17 cellular contexts compared by ENCODE assay signal in the genomic region with DNA sequence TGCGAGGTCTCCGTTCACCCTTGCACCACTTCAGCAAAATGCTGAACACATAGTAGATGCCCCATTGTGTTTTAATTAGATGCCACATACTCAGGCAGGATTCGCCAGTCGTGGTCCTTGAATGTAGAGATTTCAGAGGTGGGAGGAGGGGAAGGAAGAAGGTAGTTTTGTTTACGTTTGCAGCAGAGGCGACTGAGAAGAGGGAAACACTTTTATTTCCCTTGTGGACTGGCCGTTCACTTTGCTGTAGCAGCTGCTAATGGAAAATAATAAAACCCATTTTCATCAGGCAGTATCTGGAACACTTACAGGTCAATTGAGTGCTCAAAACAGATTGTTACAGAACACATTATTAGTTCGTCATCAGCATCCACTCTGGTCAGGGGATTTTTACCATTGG.
DNase-seq lines count a peak whose midpoint lies in the region; ATAC-seq, FAIRE-seq and TF ChIP-seq lines count a peak whose summit lies in the region.
"Had no signal": no experiment of that assay in that cellular context is flagged by ENCODE, and none has a peak within 500 bp of the region (broad histone marks: within the 10 kb centered on the region; RNA-seq: fewer than 3 reads in every experiment).

No MANE protein-coding gene starts in this region.

- H3K4me3 Mint-ChIP-seq in effector memory CD8-positive, alpha-beta T cell, result no peak overlapping the region
- H3K4me3 Mint-ChIP-seq: activated CD4-positive, alpha-beta memory T cell treated with anti-CD3 and anti-CD28 coated beads, Interleukin-2, amount 10 ng/mL, durations not matched to agents 7 days and 5 days; naive B cell; stimulated activated naive B cell treated with anti-CD40 and anti-IgM and Interleukin-4, amounts not matched to agents 10 μg/mL and 1 μg/mL and 100 μg/mL, for 72 hours had no signal

- no peaks in the 10 kb centered on the region for H4K20me1 ChIP-seq in neural cell (ENCODE audit: insufficient read depth)

- TF ChIP-seq POLR2A in heart left ventricle (IDR thresholded peaks at IDR 0.05) (no peak), GM12892 (IDR thresholded peaks at IDR 0.05; ENCODE audit: low read depth, low read length) (no peak)

- TF ChIP-seq CTCF in heart left ventricle (IDR thresholded peaks at IDR 0.05) (no peak), neural cell (IDR thresholded peaks at IDR 0.05; ENCODE audit: poor library complexity, severe bottlenecking) (no peak)

- H3K9me3 Mint-ChIP-seq in effector memory CD8-positive, alpha-beta T cell, result no peaks in the 10 kb centered on the region
- H3K9me3 Mint-ChIP-seq: activated T-helper 2 cell treated with anti-CD3 and anti-CD28 coated beads, Interferon-gamma antibody, Interleukin-2, Interleukin-4, amounts not matched to agents 10 μg/mL and 5 μg/mL and 100 μg/mL, durations not matched to agents 14 hours and 24 hours and 36 hours; stimulated activated naive B cell treated with anti-CD40 and anti-IgM and Interleukin-4, amounts not matched to agents 10 μg/mL and 1 μg/mL and 100 μg/mL, for 72 hours had no signal

- no peaks in the 10 kb centered on the region for H3K36me3 Mint-ChIP-seq in effector memory CD8-positive, alpha-beta T cell (ENCODE audit: insufficient read depth)
- H3K36me3 Mint-ChIP-seq: naive B cell; stimulated activated naive B cell treated with anti-CD40 and anti-IgM and Interleukin-4, amounts not matched to agents 10 μg/mL and 1 μg/mL and 100 μg/mL, for 72 hours had no signal

- FAIRE-seq in GM12892 (lab: Jason Lieb, UNC), result no peak

- no peak overlapping the region for H3K9ac ChIP-seq in neural cell (ENCODE audit: low read length)

- TF ChIP-seq EP300 in neural cell (conservative IDR thresholded peaks at IDR 0.05; ENCODE audit: poor library complexity, severe bottlenecking), result no peak

- H3K4me1 ChIP-seq in heart left ventricle, result peaks cover 0 to 32% (median 13%) of the 10 kb centered on the region in 12 donors

- peak overlapping the region in 7 of 12 donors; percentile 2 to 76 (median 64) for H3K27ac ChIP-seq in heart left ventricle
- peak overlapping the region; percentile 98 for H3K27ac ChIP-seq in epithelial cell of prostate
- no peak overlapping the region for H3K27ac ChIP-seq in neural cell (ENCODE audit: low read length)
- H3K27ac ChIP-seq: foreskin keratinocyte had no signal

- H3K36me3 ChIP-seq in heart left ventricle (no peaks in the 10 kb centered on the region), neural cell (ENCODE audit: insufficient read depth, low read length) (no peaks in the 10 kb centered on the region)

- peaks cover 0 to 5% of the 10 kb centered on the region in 2 donors for H3K4me1 Mint-ChIP-seq in effector memory CD8-positive, alpha-beta T cell (ENCODE audit: low read depth in 2 of 2)
- H3K4me1 Mint-ChIP-seq: naive B cell; stimulated activated naive B cell treated with anti-CD40 and anti-IgM and Interleukin-4, amounts not matched to agents 10 μg/mL and 1 μg/mL and 100 μg/mL, for 72 hours had no signal

- TF ChIP-seq RAD21 in neural cell (conservative IDR thresholded peaks at IDR 0.05), result no peak

- H3K9me3 ChIP-seq in heart left ventricle (peaks cover 0 to 17% (median 0%) of the 10 kb centered on the region in 12 donors), neural cell (ENCODE audit: low read length) (no peaks in the 10 kb centered on the region)

- H3K4me3 ChIP-seq in heart left ventricle (peak overlapping the region in 1 of 12 donors; percentile 30), neural cell (ENCODE audit: low read length) (no peak overlapping the region)
- H3K4me3 ChIP-seq: SK-N-MC had no signal

- no peaks in the 10 kb centered on the region for H3K79me2 ChIP-seq in neural cell (replicated peaks; ENCODE audit: insufficient read depth, low read length)

- H3F3A ChIP-seq in neural cell (ENCODE audit: insufficient read depth, low read length, poor library complexity, severe bottlenecking), result no peaks in the 10 kb centered on the region

- H3K4me2 ChIP-seq in neural cell (ENCODE audit: low read length), result no peak overlapping the region

- H3K27me3 Mint-ChIP-seq in effector memory CD8-positive, alpha-beta T cell, result no peaks in the 10 kb centered on the region
- H3K27me3 Mint-ChIP-seq: activated CD4-positive, alpha-beta memory T cell treated with anti-CD3 and anti-CD28 coated beads, Interleukin-2, amount 10 ng/mL, durations not matched to agents 7 days and 5 days; naive B cell; stimulated activated naive B cell treated with anti-CD40 and anti-IgM and Interleukin-4, amounts not matched to agents 10 μg/mL and 1 μg/mL and 100 μg/mL, for 72 hours had no signal

- no peak overlapping the region for H2AFZ ChIP-seq in neural cell (ENCODE audit: low read depth, low read length)

- H3K27me3 ChIP-seq in heart left ventricle, result no peaks in the 10 kb centered on the region
- H3K27me3 ChIP-seq in neural cell (ENCODE audit: insufficient read depth, low read depth, low read length), result no peaks in the 10 kb centered on the region
- H3K27me3 ChIP-seq: foreskin keratinocyte had no signal

- peak in 1 of 4 donors; percentile 16 for ATAC-seq in heart left ventricle
- no peak for ATAC-seq in Right ventricle myocardium inferior
- ATAC-seq in effector memory CD8-positive, alpha-beta T cell (replicated peaks), result no peak
- ATAC-seq: foreskin keratinocyte; stimulated activated naive B cell treated with anti-CD40 and anti-IgM and Interleukin-4, amounts not matched to agents 10 μg/mL and 1 μg/mL and 100 μg/mL, for 72 hours had no signal

- DNase-seq in heart left ventricle (no peak), Right ventricle myocardium inferior (ENCODE audit: missing footprints) (no peak), epithelial cell of prostate (ENCODE audit: low read depth, low spot score) (no peak), NCI-H524 (lab: John Stamatoyannopoulos, UW) (no peak), GM12892 (ENCODE audit: insufficient read length) (no peak), HK-2 (ENCODE audit: unreplicated experiment) (no peak)
- no peak for DNase-seq in effector memory CD8-positive, alpha-beta T cell
- DNase-seq: activated CD4-positive, alpha-beta memory T cell treated with anti-CD3 and anti-CD28 coated beads, Interleukin-2, amount 10 ng/mL, durations not matched to agents 7 days and 5 days; GOT3; KBM-7; naive B cell; NCI-H187; stimulated activated naive B cell treated with anti-CD40 and anti-IgM and Interleukin-4, amounts not matched to agents 10 μg/mL and 1 μg/mL and 100 μg/mL, for 72 hours had no signal

- intact Hi-C loops in heart left ventricle (cut with DNase I) (loop anchor here in 1 of 10 donors (10.0 kb wide), 1 partner anchor 265 kb away; a partner anchor contains a TSS), Right ventricle myocardium inferior (cut with DNase I) (loop anchor here (10.0 kb wide), 1 partner anchor 95 kb away; no protein-coding TSS in a partner anchor)

- H3K9me2 ChIP-seq in neural cell (ENCODE audit: insufficient read depth, low read length), result no peaks in the 10 kb centered on the region

- no peak overlapping the region for H3K27ac Mint-ChIP-seq in effector memory CD8-positive, alpha-beta T cell
- H3K27ac Mint-ChIP-seq: activated CD4-positive, alpha-beta memory T cell treated with anti-CD3 and anti-CD28 coated beads, Interleukin-2, amount 10 ng/mL, durations not matched to agents 7 days and 5 days; activated T-helper 2 cell treated with anti-CD3 and anti-CD28 coated beads, Interferon-gamma antibody, Interleukin-2, Interleukin-4, amounts not matched to agents 10 μg/mL and 5 μg/mL and 100 μg/mL, durations not matched to agents 14 hours and 24 hours and 36 hours; naive B cell; stimulated activated naive B cell treated with anti-CD40 and anti-IgM and Interleukin-4, amounts not matched to agents 10 μg/mL and 1 μg/mL and 100 μg/mL, for 72 hours had no signal

- 46 to 57% (median 52%) methylated on average over 8 of the region's 8 CpGs for WGBS in heart left ventricle, 4 donors

TF ChIP-seq in neural cell, 6 proteins besides CTCF, POLR2A, EP300 and RAD21:
- TF ChIP-seq SMC3 (conservative IDR thresholded peaks at IDR 0.05; ENCODE audit: poor library complexity) (no peak), TAF1 (IDR thresholded peaks at IDR 0.05; ENCODE audit: low read depth) (no peak), EZH2 (IDR thresholded peaks at IDR 0.05; ENCODE audit: borderline replicate concordance, insufficient read depth, low read length, poor library complexity, severe bottlenecking) (no peak), POLR2AphosphoS5 (IDR thresholded peaks at IDR 0.05) (peak; percentile 43)
- TF ChIP-seq, protein P1, sequence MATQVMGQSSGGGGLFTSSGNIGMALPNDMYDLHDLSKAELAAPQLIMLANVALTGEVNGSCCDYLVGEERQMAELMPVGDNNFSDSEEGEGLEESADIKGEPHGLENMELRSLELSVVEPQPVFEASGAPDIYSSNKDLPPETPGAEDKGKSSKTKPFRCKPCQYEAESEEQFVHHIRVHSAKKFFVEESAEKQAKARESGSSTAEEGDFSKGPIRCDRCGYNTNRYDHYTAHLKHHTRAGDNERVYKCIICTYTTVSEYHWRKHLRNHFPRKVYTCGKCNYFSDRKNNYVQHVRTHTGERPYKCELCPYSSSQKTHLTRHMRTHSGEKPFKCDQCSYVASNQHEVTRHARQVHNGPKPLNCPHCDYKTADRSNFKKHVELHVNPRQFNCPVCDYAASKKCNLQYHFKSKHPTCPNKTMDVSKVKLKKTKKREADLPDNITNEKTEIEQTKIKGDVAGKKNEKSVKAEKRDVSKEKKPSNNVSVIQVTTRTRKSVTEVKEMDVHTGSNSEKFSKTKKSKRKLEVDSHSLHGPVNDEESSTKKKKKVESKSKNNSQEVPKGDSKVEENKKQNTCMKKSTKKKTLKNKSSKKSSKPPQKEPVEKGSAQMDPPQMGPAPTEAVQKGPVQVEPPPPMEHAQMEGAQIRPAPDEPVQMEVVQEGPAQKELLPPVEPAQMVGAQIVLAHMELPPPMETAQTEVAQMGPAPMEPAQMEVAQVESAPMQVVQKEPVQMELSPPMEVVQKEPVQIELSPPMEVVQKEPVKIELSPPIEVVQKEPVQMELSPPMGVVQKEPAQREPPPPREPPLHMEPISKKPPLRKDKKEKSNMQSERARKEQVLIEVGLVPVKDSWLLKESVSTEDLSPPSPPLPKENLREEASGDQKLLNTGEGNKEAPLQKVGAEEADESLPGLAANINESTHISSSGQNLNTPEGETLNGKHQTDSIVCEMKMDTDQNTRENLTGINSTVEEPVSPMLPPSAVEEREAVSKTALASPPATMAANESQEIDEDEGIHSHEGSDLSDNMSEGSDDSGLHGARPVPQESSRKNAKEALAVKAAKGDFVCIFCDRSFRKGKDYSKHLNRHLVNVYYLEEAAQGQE (IDR thresholded peaks at IDR 0.05; ENCODE audit: borderline replicate concordance), result no peak
